In genomic region chr6:6227896-6228295, GRCh38 we compare ENCODE assay signal across 6 cellular contexts.
"Had no signal": no experiment of that assay in that cellular context is flagged by ENCODE, and none has a peak within 500 bp of the region (broad histone marks: within the 10 kb centered on the region; RNA-seq: fewer than 3 reads in every experiment).

No MANE protein-coding gene starts in this region.

- ATAC-seq: HepG2 had no signal

- DNase-seq: IMR-90, KBM-7, KG1 had no signal

- H3K27ac ChIP-seq: HL-60 had no signal

- FAIRE-seq: HepG2, HTR-8/SVneo had no signal
